1 cellular context compared by ENCODE assay signal in genomic region chr17:60167095-60167741, GRCh38.
TF ChIP-seq lines count a peak whose summit lies in the region.

No MANE protein-coding gene starts in this region.

TF ChIP-seq in IMR-90, 13 proteins besides CTCF, POLR2A, EP300 and RAD21 (continued from another document):
- TF ChIP-seq ELK1 (IDR thresholded peaks at IDR 0.05; ENCODE audit: borderline replicate concordance, low read depth, low read length) (no peak), SMC3 (IDR thresholded peaks at IDR 0.05; ENCODE audit: low read depth, low read length) (no peak), FOS (IDR thresholded peaks at IDR 0.05; ENCODE audit: low read depth, low read length) (no peak), MAZ (IDR thresholded peaks at IDR 0.05; ENCODE audit: borderline replicate concordance, low read depth, low read length) (no peak), BHLHE40 (IDR thresholded peaks at IDR 0.05; ENCODE audit: low read depth, low read length) (no peak), RCOR1 (IDR thresholded peaks at IDR 0.05; ENCODE audit: insufficient replicate concordance, low read length) (no peak)
